ENCODE assay signal across 8 cellular contexts in genomic region chr7:140640727-140641531, GRCh38. TPM values are rescaled to one million over a fixed set of nuclear protein-coding genes. Genes with fewer than 3 reads are reported as not detected.
DNase-seq lines count a peak whose midpoint lies in the region; FAIRE-seq and TF ChIP-seq lines count a peak whose summit lies in the region.

TSS of gene DENND2A (minus strand) at chr7:140640813. CDS start at chr7:140602397, 38,416 bp downstream.

- H3K27me3 ChIP-seq in OCI-LY1 (ENCODE audit: insufficient read depth, low read length) (peaks cover 16% of the 10 kb centered on the region; the same call in 1 of the 2 replicates), skeletal muscle tissue (ENCODE audit: control insufficient read depth in 3 of 3, insufficient read depth in 3 of 3, low read length in 3 of 3) (peaks cover 20 to 45% (median 41%) of the 10 kb centered on the region in 3 donors)

- no peaks in the 10 kb centered on the region for H3F3A ChIP-seq in OCI-LY1 (ENCODE audit: insufficient read depth, low read length)

- no peak for FAIRE-seq in kidney (lab: Jason Lieb, UNC)

- DNase-seq in activated T-cell treated with anti-CD3 and anti-CD28 coated beads, Interleukin-2, amount 50 U/mL, for 1 hour = peak; percentile 25
- no peak for DNase-seq in activated T-cell treated with anti-CD3 and anti-CD28 coated beads for 4 hours
- peak; percentile 76 for DNase-seq in choroid plexus epithelial cell (ENCODE audit: low read depth)
- peak; percentile 88 for DNase-seq in kidney
- no peak for DNase-seq in HUDEP-2 (lab: John Stamatoyannopoulos, UW; ENCODE audit: unreplicated experiment in 76 of 76)
- no peak for DNase-seq in UCSD-AML1 (lab: John Stamatoyannopoulos, UW; ENCODE audit: unreplicated experiment)

- peak within 1 kb of the TSS; percentile 13 for H3K4me3 ChIP-seq in OCI-LY1 (ENCODE audit: low read depth, low read length, poor library complexity, severe bottlenecking)
- H3K4me3 ChIP-seq in choroid plexus epithelial cell (ENCODE audit: low read depth, low read length) = peak within 1 kb of the TSS; percentile 72
- H3K4me3 ChIP-seq in kidney (ENCODE audit: low read length in 2 of 2) = peak within 1 kb of the TSS; percentile 15 to 63
- peak within 1 kb of the TSS; percentile 60 to 72 (median 72) for H3K4me3 ChIP-seq in skeletal muscle tissue (ENCODE audit: low read length in 3 of 3)

- H4K20me1 ChIP-seq in OCI-LY1 (ENCODE audit: insufficient read depth, low read length) = no peaks in the 10 kb centered on the region

- intact Hi-C loops in kidney (cut with DNase I) = no loop called here

- TF ChIP-seq CTCF in OCI-LY1 (IDR thresholded peaks at IDR 0.05; ENCODE audit: low read length) = no peak
- TF ChIP-seq CTCF in choroid plexus epithelial cell (conservative IDR thresholded peaks at IDR 0.05; ENCODE audit: low read depth, low read length) = no peak
- no peak for TF ChIP-seq CTCF in kidney (IDR thresholded peaks at IDR 0.05; ENCODE audit: borderline replicate concordance, extremely low read depth, insufficient read depth)

- H3K27ac ChIP-seq in OCI-LY1 (ENCODE audit: low read depth, low read length, poor library complexity, severe bottlenecking) (no peak within 1 kb of the TSS), kidney (ENCODE audit: low read depth in 2 of 2, low read length in 2 of 2) (peak within 1 kb of the TSS; percentile 76 to 80), skeletal muscle tissue (ENCODE audit: low read depth, low read length) (peak within 1 kb of the TSS; percentile 66)

- H3K36me3 ChIP-seq in OCI-LY1 (ENCODE audit: insufficient read depth, low read length) = no peaks in the 10 kb centered on the region
- no peaks in the 10 kb centered on the region for H3K36me3 ChIP-seq in kidney (ENCODE audit: control insufficient read depth in 1 of 2, insufficient read depth in 2 of 2, low read length in 2 of 2)
- H3K36me3 ChIP-seq in skeletal muscle tissue (ENCODE audit: control insufficient read depth in 3 of 3, insufficient read depth in 3 of 3, low read length in 3 of 3) = no peaks in the 10 kb centered on the region

- H3K4me2 ChIP-seq in OCI-LY1 (ENCODE audit: low read length) = peak within 1 kb of the TSS; percentile 22; the same call in 1 of the 2 replicates

- H3K9me2 ChIP-seq in OCI-LY1 (ENCODE audit: low read depth, low read length) = no peaks in the 10 kb centered on the region

- H3K4me1 ChIP-seq in OCI-LY1 (ENCODE audit: insufficient read depth, low read length, severe bottlenecking) (peaks cover 4% of the 10 kb centered on the region), kidney (ENCODE audit: control insufficient read depth in 1 of 2, insufficient read depth in 1 of 2, low read depth in 1 of 2, low read length in 2 of 2) (peaks cover 5 to 6% of the 10 kb centered on the region in 2 donors), skeletal muscle tissue (ENCODE audit: control insufficient read depth in 3 of 3, insufficient read depth in 3 of 3, low read length in 3 of 3) (peaks cover 19 to 33% (median 26%) of the 10 kb centered on the region in 3 donors)

- H3K9me3 ChIP-seq in OCI-LY1 (ENCODE audit: low read length) = no peaks in the 10 kb centered on the region
- H3K9me3 ChIP-seq in kidney (ENCODE audit: control insufficient read depth in 1 of 2, low read length in 2 of 2) = no peaks in the 10 kb centered on the region
- H3K9me3 ChIP-seq in skeletal muscle tissue (ENCODE audit: control insufficient read depth in 3 of 3, low read length in 3 of 3) = no peaks in the 10 kb centered on the region

- no peak within 1 kb of the TSS for H2AFZ ChIP-seq in OCI-LY1 (ENCODE audit: low read length)

- no peaks in the 10 kb centered on the region for H3K79me2 ChIP-seq in OCI-LY1 (ENCODE audit: insufficient read depth, low read length)

- H3K9ac ChIP-seq in OCI-LY1 (ENCODE audit: low read length) (no peak within 1 kb of the TSS), kidney (ENCODE audit: low read length in 2 of 2) (peak within 1 kb of the TSS in 1 of 2 donors; percentile 69), skeletal muscle tissue (ENCODE audit: low read depth in 1 of 3, low read length in 3 of 3) (peak within 1 kb of the TSS; percentile 51 to 77 (median 76))

RNA-seq across cellular contexts. Expression of gene DENND2A, which starts in this region (rescaled TPM):
- total RNA-seq in kidney = 18.0 TPM
- polyA plus RNA-seq in kidney (ENCODE audit: insufficient read depth, low read depth, low replicate concordance) = 6.5 TPM
- total RNA-seq in skeletal muscle tissue = 32.4 TPM

Comparison
In these comparisons a context has a peak if more than half of its experiments do, and no peak if none do; other contexts are left out.
1. DNase-seq: peak in activated T-cell treated with anti-CD3 and anti-CD28 coated beads, Interleukin-2, amount 50 U/mL, for 1 hour (single experiment), choroid plexus epithelial cell (single experiment) and kidney (single experiment); none in activated T-cell treated with anti-CD3 and anti-CD28 coated beads for 4 hours (single experiment), HUDEP-2 (0 of 76) and UCSD-AML1 (single experiment).
2. H3K4me3 ChIP-seq: peak in every context shown above with its lines; median percentile 72 in choroid plexus epithelial cell; 72 in skeletal muscle tissue; 39 in kidney; 13 in OCI-LY1.